In genomic region chr2:236160366-236161081, GRCh38 we compare ENCODE assay signal across 1 cellular context.
TF ChIP-seq lines count a peak whose summit lies in the region.

No MANE protein-coding gene starts in this region.

TF ChIP-seq in HEK293, 187 proteins besides CTCF, POLR2A, EP300 and RAD21 (continued from another document):
- no peak for TF ChIP-seq ZBTB11 (tag by site-specific recombination; conservative IDR thresholded peaks at IDR 0.05; ENCODE audit: low read depth)
- TF ChIP-seq ZNF791 (tag by site-specific recombination; IDR thresholded peaks at IDR 0.05) = no peak
- peak; percentile 70; the same call in 1 of the 2 replicates for TF ChIP-seq EGR2 (tag by site-specific recombination; IDR thresholded peaks at IDR 0.05; ENCODE audit: low read depth)
- no peak for TF ChIP-seq ZNF426 (tag by site-specific recombination; IDR thresholded peaks at IDR 0.05)
- TF ChIP-seq OVOL3 (tag by site-specific recombination; IDR thresholded peaks at IDR 0.05) = no peak
- TF ChIP-seq ZNF596 (tag by site-specific recombination; IDR thresholded peaks at IDR 0.05) = no peak
- TF ChIP-seq, protein P1, sequence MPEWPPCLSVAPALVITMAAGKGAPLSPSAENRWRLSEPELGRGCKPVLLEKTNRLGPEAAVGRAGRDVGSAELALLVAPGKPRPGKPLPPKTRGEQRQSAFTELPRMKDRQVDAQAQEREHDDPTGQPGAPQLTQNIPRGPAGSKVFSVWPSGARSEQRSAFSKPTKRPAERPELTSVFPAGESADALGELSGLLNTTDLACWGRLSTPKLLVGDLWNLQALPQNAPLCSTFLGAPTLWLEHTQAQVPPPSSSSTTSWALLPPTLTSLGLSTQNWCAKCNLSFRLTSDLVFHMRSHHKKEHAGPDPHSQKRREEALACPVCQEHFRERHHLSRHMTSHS (tag by site-specific recombination; IDR thresholded peaks at IDR 0.05) = no peak
